ENCODE assay signal across 29 cellular contexts in the genomic region with DNA sequence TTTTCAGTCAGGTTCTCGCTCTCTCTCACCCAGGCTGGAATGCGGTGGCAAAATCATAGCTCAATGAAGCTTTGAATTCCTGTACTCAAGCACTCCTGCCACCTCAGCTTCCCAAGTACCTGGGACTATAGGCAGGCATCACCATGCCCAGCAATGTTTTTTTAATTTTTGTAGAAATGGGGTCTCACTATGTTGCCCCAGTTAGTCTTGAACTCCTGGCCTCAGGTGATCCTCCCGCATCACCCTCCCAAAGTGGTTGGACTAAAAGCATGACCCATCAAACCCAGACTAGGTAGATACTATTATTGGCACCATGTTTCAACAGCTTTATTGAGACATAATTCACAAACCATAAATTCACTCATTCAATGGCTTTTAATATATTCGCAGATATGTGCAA.
"Had no signal": no experiment of that assay in that cellular context is flagged by ENCODE, and none has a peak within 500 bp of the region (broad histone marks: within the 10 kb centered on the region; RNA-seq: fewer than 3 reads in every experiment).

No MANE protein-coding gene starts in this region.

- FAIRE-seq: colon, endometrium, endothelial cell of umbilical vein, frontal cortex had no signal

- H3K4me3 ChIP-seq: coronary artery, dorsolateral prefrontal cortex, esophagus muscularis mucosa, esophagus squamous epithelium, gastrocnemius medialis, gastroesophageal sphincter, heart left ventricle, heart right ventricle, hepatocyte had no signal

- H2AFZ ChIP-seq: hepatocyte had no signal

- DNase-seq: cortex of kidney; dermis blood vessel endothelial cell; dorsolateral prefrontal cortex; effector CD4-positive, alpha-beta T cell; effector CD8-positive, alpha-beta T cell; effector memory CD4-positive, alpha-beta T cell; effector memory CD8-positive, alpha-beta T cell; endodermal cell; erythroblast; esophagus squamous epithelium; foreskin fibroblast; foreskin keratinocyte; foreskin melanocyte; gastrocnemius medialis; glutamatergic neuron; head of caudate nucleus; heart left ventricle; heart right ventricle had no signal

- H3K27me3 Mint-ChIP-seq: dendritic cell treated with granulocyte-macrophage colony-stimulating factor and Interleukin-4, amounts not matched to agents 40 ng/mL and 50 ng/mL, for 4 days; effector memory CD8-positive, alpha-beta T cell had no signal

- H3K4me3 Mint-ChIP-seq: dendritic cell treated with granulocyte-macrophage colony-stimulating factor and Interleukin-4, amounts not matched to agents 40 ng/mL and 50 ng/mL, for 4 days; effector memory CD8-positive, alpha-beta T cell; endodermal cell had no signal

- H3K9me3 Mint-ChIP-seq: dendritic cell treated with granulocyte-macrophage colony-stimulating factor and Interleukin-4, amounts not matched to agents 40 ng/mL and 50 ng/mL, for 4 days; effector memory CD8-positive, alpha-beta T cell had no signal

- H3K36me3 ChIP-seq: esophagus muscularis mucosa, esophagus squamous epithelium, gastrocnemius medialis, gastroesophageal sphincter, heart left ventricle, heart right ventricle had no signal

- H3K79me2 ChIP-seq: hepatocyte had no signal

- ATAC-seq: effector memory CD8-positive, alpha-beta T cell; esophagus mucosa; foreskin keratinocyte; gastrocnemius medialis; gastroesophageal sphincter; heart left ventricle; heart right ventricle had no signal

- H3K9me3 ChIP-seq: esophagus muscularis mucosa, esophagus squamous epithelium, gastrocnemius medialis, gastroesophageal sphincter, heart left ventricle, heart right ventricle had no signal

- H3K27ac Mint-ChIP-seq: dendritic cell treated with granulocyte-macrophage colony-stimulating factor and Interleukin-4, amounts not matched to agents 40 ng/mL and 50 ng/mL, for 4 days; effector memory CD8-positive, alpha-beta T cell; endodermal cell had no signal

- H3K27ac ChIP-seq: coronary artery, dorsolateral prefrontal cortex, epithelial cell of prostate, esophagus muscularis mucosa, esophagus squamous epithelium, foreskin keratinocyte, gastrocnemius medialis, gastroesophageal sphincter, heart left ventricle, heart right ventricle, hepatocyte had no signal

- H3K4me2 ChIP-seq: hepatocyte had no signal

- H3K4me1 ChIP-seq: esophagus muscularis mucosa, esophagus squamous epithelium, foreskin keratinocyte, gastroesophageal sphincter, heart left ventricle, heart right ventricle had no signal

- H3K27me3 ChIP-seq: dorsolateral prefrontal cortex, esophagus muscularis mucosa, esophagus squamous epithelium, foreskin keratinocyte, gastrocnemius medialis, gastroesophageal sphincter, heart left ventricle, heart right ventricle, hepatocyte had no signal
